Comparison of ENCODE assay signal across 8 cellular contexts in genomic region chr16:53207810-53208752, GRCh38.
A peak's percentile ranks its signal among the peaks of the same experiment; 100 is the strongest.
DNase-seq lines count a peak whose midpoint lies in the region; ATAC-seq and TF ChIP-seq lines count a peak whose summit lies in the region.

No MANE protein-coding gene starts in this region.

- H2AK5ac ChIP-seq in mesendoderm (ENCODE audit: low read length) = no peak overlapping the region

- H3K27ac ChIP-seq in mesendoderm (ENCODE audit: low read depth, low read length) (peak overlapping the region; percentile 86), tibial nerve (peak overlapping the region; percentile 56 to 93 (median 84))

- H2BK120ac ChIP-seq in mesendoderm (ENCODE audit: low read depth, low read length) = no peak overlapping the region

- peaks cover 3% of the 10 kb centered on the region for H3K79me2 ChIP-seq in mesendoderm (ENCODE audit: control insufficient read depth, insufficient read depth, low read length)

- H4K8ac ChIP-seq in mesendoderm (ENCODE audit: low read depth, low read length) = peak overlapping the region; percentile 94

- no peak overlapping the region for H3K4ac ChIP-seq in mesendoderm (ENCODE audit: low read depth, low read length)

- H3K9ac ChIP-seq in mesendoderm (ENCODE audit: low read length) = peak overlapping the region; percentile 75

- peak; percentile 32 to 62 (median 55) for TF ChIP-seq CTCF in tibial nerve (IDR thresholded peaks at IDR 0.05)

- H2BK5ac ChIP-seq in mesendoderm (ENCODE audit: low read length) = peak overlapping the region; percentile 69

- ATAC-seq in GM18517 (IDR thresholded peaks at IDR 0.05; ENCODE audit: unreplicated experiment) (peak; percentile 68), HG02938 (IDR thresholded peaks at IDR 0.05; ENCODE audit: unreplicated experiment) (peak; percentile 90)

- H3K36me3 ChIP-seq in mesendoderm (ENCODE audit: control insufficient read depth, insufficient read depth, low read length) = no peaks in the 10 kb centered on the region
- H3K36me3 ChIP-seq in tibial nerve = no peaks in the 10 kb centered on the region

- H4K5ac ChIP-seq in mesendoderm (ENCODE audit: low read length) = peak overlapping the region; percentile 100

- DNase-seq in Ammon's horn (ENCODE audit: low spot score) = peak; percentile 93
- peak; percentile 83 for DNase-seq in NCI-H146 (lab: John Stamatoyannopoulos, UW)
- DNase-seq in SW480 (ENCODE audit: low spot score) = peak; percentile 60
- DNase-seq in epidermal melanocyte (ENCODE audit: insufficient read length, low spot score) = peak; percentile 85
- DNase-seq in mesendoderm = peak; percentile 96
- peak in 1 of 2 donors; percentile 52 for DNase-seq in tibial nerve (ENCODE audit: low spot score in 2 of 2)

- H3K56ac ChIP-seq in mesendoderm (ENCODE audit: low read length) = peak overlapping the region; percentile 89

- H3K4me2 ChIP-seq in mesendoderm (ENCODE audit: low read length) = peak overlapping the region; percentile 47

- peak overlapping the region; percentile 87 for H3K18ac ChIP-seq in mesendoderm (ENCODE audit: low read length)

- H3K9me3 ChIP-seq in tibial nerve = no peaks in the 10 kb centered on the region

- H3K4me3 ChIP-seq in mesendoderm (ENCODE audit: low read length) (peak overlapping the region; percentile 43), tibial nerve (peak overlapping the region; percentile 28 to 49 (median 44))

- WGBS in mesendoderm (ENCODE audit: extremely low coverage, insufficient coverage, low lambda C conversion rate) = no CpG with 5 or more reads among the region's 8 CpGs
- 1 to 2% methylated on average over 8 of the region's 8 CpGs for WGBS in tibial nerve, 2 donors

- H3K27me3 ChIP-seq in mesendoderm (ENCODE audit: insufficient read depth, low read length, poor library complexity) = no peaks in the 10 kb centered on the region
- H3K27me3 ChIP-seq in tibial nerve = no peaks in the 10 kb centered on the region

- peak overlapping the region; percentile 85 for H2BK15ac ChIP-seq in mesendoderm (replicated peaks; ENCODE audit: low read depth)

- H3K23ac ChIP-seq in mesendoderm (ENCODE audit: low read length) = no peak overlapping the region

- TF ChIP-seq EP300 in tibial nerve (IDR thresholded peaks at IDR 0.05) = peak in 1 of 2 donors; percentile 58

- H3K4me1 ChIP-seq in mesendoderm (ENCODE audit: control insufficient read depth, low read depth, low read length) (no peaks in the 10 kb centered on the region), tibial nerve (peaks cover 0 to 60% (median 16%) of the 10 kb centered on the region in 4 donors)

- no peak for TF ChIP-seq POLR2A in tibial nerve (IDR thresholded peaks at IDR 0.05)

- no peaks in the 10 kb centered on the region for H3K79me1 ChIP-seq in mesendoderm (ENCODE audit: low read length)
